34 cellular contexts compared by ENCODE assay signal in the genomic region with DNA sequence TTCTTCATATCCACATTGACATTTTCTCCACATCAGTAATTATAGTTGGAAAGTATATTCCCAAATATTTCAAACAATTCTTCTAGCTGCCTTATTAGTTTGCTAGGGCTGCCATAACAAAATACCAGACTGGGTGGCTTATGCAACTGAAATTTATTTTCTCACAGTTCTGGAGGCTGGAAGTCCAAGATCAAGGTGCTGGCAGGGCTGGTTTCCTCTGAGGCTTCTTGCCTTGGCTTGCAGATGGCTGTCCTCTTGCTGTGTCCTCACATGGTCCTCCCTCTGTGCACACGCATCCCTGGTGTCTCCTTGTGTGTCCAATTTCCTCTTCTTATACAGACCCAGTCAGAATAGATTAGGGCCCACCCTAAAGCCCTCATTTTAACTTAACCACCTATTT.
"Had no signal": no experiment of that assay in that cellular context is flagged by ENCODE, and none has a peak within 500 bp of the region (broad histone marks: within the 10 kb centered on the region; RNA-seq: fewer than 3 reads in every experiment).

No MANE protein-coding gene starts in this region.

- H3K4me3 ChIP-seq: MG63 had no signal

- H3K36me3 ChIP-seq: MG63 had no signal

- DNase-seq: Karpas-422, Kasumi-1, MG63, MM.1S, MV-4-11, NCI-H1048, NCI-H1092, NCI-H1092 treated with DMSO at 0.1 percent for 48 hours, NCI-H1105, NCI-H1105 treated with DMSO at 0.1 percent for 48 hours, NCI-H1417 treated with DMSO at 0.1 percent for 48 hours, NCI-H1436, NCI-H1436 treated with DMSO at 0.1 percent for 48 hours, NCI-H146, NCI-H1694, NCI-H1694 treated with DMSO at 0.1 percent for 48 hours, NCI-H187, NCI-H187 treated with DMSO at 0.1 percent for 48 hours, NCI-H1930, NCI-H2029, NCI-H2029 treated with DMSO at 0.1 percent for 48 hours, NCI-H2081 treated with DMSO at 0.1 percent for 48 hours, NCI-H2107, NCI-H2171, NCI-H2171 treated with DMSO at 0.1 percent for 48 hours, NCI-H2227 treated with DMSO at 0.1 percent for 48 hours, NCI-H226, NCI-H345, NCI-H446, NCI-H446 treated with DMSO at 0.1 percent for 48 hours, NCI-H510A, NCI-H510A treated with DMSO at 0.1 percent for 48 hours, NCI-H524, NCI-H524 treated with DMSO at 0.1 percent for 48 hours had no signal

- H3K27me3 ChIP-seq: MG63 had no signal

- H3K9me3 ChIP-seq: MG63 had no signal
